8 cellular contexts compared by ENCODE assay signal in genomic region chr1:15975805-15976680, GRCh38. TPM values are rescaled to one million over a fixed set of nuclear protein-coding genes. Genes with fewer than 3 reads are reported as not detected.
DNase-seq lines count a peak whose midpoint lies in the region; TF ChIP-seq lines count a peak whose summit lies in the region.

TSS of gene ZBTB17 (minus strand) at chr1:15976101. CDS start at chr1:15948495, 27,606 bp downstream.

- peaks cover 11 to 14% of the 10 kb centered on the region in 2 experiments for H3K4me1 Mint-ChIP-seq in H9
- H3K4me1 Mint-ChIP-seq in nephron progenitor cell, result peaks cover 18% of the 10 kb centered on the region
- peaks cover 57% of the 10 kb centered on the region for H3K4me1 Mint-ChIP-seq in stimulated activated naive CD8-positive, alpha-beta T cell treated with anti-CD3 and anti-CD28 coated beads, Interleukin-15, Interleukin-2, amounts not matched to agents 100 ng/mL and 50 ng/mL, for 24 hours (ENCODE audit: low read depth)

- H3K18ac ChIP-seq in H9 (ENCODE audit: insufficient read length, low read depth, low read length), result no peak within 1 kb of the TSS

- no peak within 1 kb of the TSS for H4K91ac ChIP-seq in H9 (ENCODE audit: insufficient read length, low read depth, low read length)

- H3F3A ChIP-seq in MM.1S (ENCODE audit: insufficient read depth, low read length), result 0 out of 2 replicates have a peak, but pooled peaks cover 2% of the 10 kb centered on the region

- peak within 1 kb of the TSS; percentile 58 for H3K4me2 ChIP-seq in H9 (ENCODE audit: insufficient read depth, insufficient read length, low read length)
- H3K4me2 ChIP-seq in MM.1S (ENCODE audit: low read depth, low read length), result peak within 1 kb of the TSS; percentile 85

- H3K14ac ChIP-seq in H9 (ENCODE audit: insufficient read depth, low read length), result no peak within 1 kb of the TSS

- WGBS in H9 (ENCODE audit: extremely low coverage, insufficient read length, low lambda C conversion rate), result no CpG with 5 or more reads among the region's 47 CpGs

- DNase-seq in EL (peak; percentile 93), H9 (peak; percentile 94), MM.1S (peak; percentile 96), SHP77 treated with DMSO at 0.1 percent for 48 hours (lab: John Stamatoyannopoulos, UW) (peak; percentile 76), fibroblast of the conjunctiva (ENCODE audit: low read depth) (peak; percentile 91), nephron progenitor cell (peak; percentile 96)
- DNase-seq in activated effector memory CD4-positive, alpha-beta T cell treated with anti-CD3 and anti-CD28 coated beads, Interleukin-2, amount 50 U/mL, for 16 hours, result peak; percentile 99

- H3K27me3 ChIP-seq in H9 (ENCODE audit: insufficient read depth, low read length) (no peaks in the 10 kb centered on the region), MM.1S (replicated peaks; ENCODE audit: insufficient read depth, low read length) (no peaks in the 10 kb centered on the region; the same call in 1 of the 2 replicates)

- H2AK5ac ChIP-seq in H9 (ENCODE audit: insufficient read length, low read length), result no peak within 1 kb of the TSS

- no peak within 1 kb of the TSS for H2BK20ac ChIP-seq in H9 (ENCODE audit: low read depth, low read length, poor library complexity, severe bottlenecking)

- TF ChIP-seq CTCF in H9 (conservative IDR thresholded peaks at IDR 0.05), result no peak
- no peak for TF ChIP-seq CTCF in MM.1S (IDR thresholded peaks at IDR 0.05; ENCODE audit: low read length)
- no peak for TF ChIP-seq CTCF in nephron progenitor cell (IDR thresholded peaks at IDR 0.05)

- H2BK12ac ChIP-seq in H9 (ENCODE audit: insufficient read length, low read depth, low read length), result no peak within 1 kb of the TSS

- H3K4ac ChIP-seq in H9 (ENCODE audit: low read depth, low read length), result no peak within 1 kb of the TSS

- no peaks in the 10 kb centered on the region for H3K36me3 ChIP-seq in MM.1S (replicated peaks; ENCODE audit: insufficient read depth, low read length)

- H3K79me1 ChIP-seq in H9 (ENCODE audit: insufficient read depth, low read depth, low read length, poor library complexity, severe bottlenecking), result no peaks in the 10 kb centered on the region

- H3K9me2 ChIP-seq in MM.1S (replicated peaks; ENCODE audit: insufficient read depth, low read length), result no peaks in the 10 kb centered on the region

- H3K27ac ChIP-seq in H9 (ENCODE audit: insufficient read length, low read depth, low read length) (no peak within 1 kb of the TSS), MM.1S (ENCODE audit: low read length) (no peak within 1 kb of the TSS; the same call in 1 of the 2 replicates)

- H3K36me3 Mint-ChIP-seq in H9 (ENCODE audit: insufficient read depth in 1 of 3, low read depth in 3 of 3) (peaks cover 4 to 15% (median 11%) of the 10 kb centered on the region in 3 experiments; a peak in 6 of 7 replicates), nephron progenitor cell (ENCODE audit: low read depth) (peaks cover 25% of the 10 kb centered on the region)
- peaks cover 25% of the 10 kb centered on the region for H3K36me3 Mint-ChIP-seq in stimulated activated naive CD8-positive, alpha-beta T cell treated with anti-CD3 and anti-CD28 coated beads, Interleukin-15, Interleukin-2, amounts not matched to agents 100 ng/mL and 50 ng/mL, for 24 hours (ENCODE audit: low read depth)

- H3K23ac ChIP-seq in H9 (ENCODE audit: insufficient read length, low read depth, low read length), result no peak within 1 kb of the TSS

- peak within 1 kb of the TSS; percentile 84 for H3K4me3 ChIP-seq in MM.1S (ENCODE audit: low read length)

- H4K20me1 ChIP-seq in H9 (ENCODE audit: control insufficient read depth, insufficient read depth, insufficient read length), result no peaks in the 10 kb centered on the region
- no peaks in the 10 kb centered on the region for H4K20me1 ChIP-seq in MM.1S (ENCODE audit: insufficient read depth, low read length)

- H3K27me3 Mint-ChIP-seq in H9 (ENCODE audit: low read depth) (peaks cover 5% of the 10 kb centered on the region; the same call in 1 of the 2 replicates), nephron progenitor cell (ENCODE audit: low read depth, poor library complexity) (peaks cover 2% of the 10 kb centered on the region)
- no peaks in the 10 kb centered on the region for H3K27me3 Mint-ChIP-seq in stimulated activated naive CD8-positive, alpha-beta T cell treated with anti-CD3 and anti-CD28 coated beads, Interleukin-15, Interleukin-2, amounts not matched to agents 100 ng/mL and 50 ng/mL, for 24 hours

- H3K56ac ChIP-seq in H9 (ENCODE audit: insufficient read length, low read depth, low read length), result no peak within 1 kb of the TSS

- no peaks in the 10 kb centered on the region for H3K79me2 ChIP-seq in H9 (ENCODE audit: insufficient read depth, low read length)
- peaks cover 34% of the 10 kb centered on the region for H3K79me2 ChIP-seq in MM.1S (ENCODE audit: low read length)

- no peak within 1 kb of the TSS for H2BK5ac ChIP-seq in H9 (ENCODE audit: insufficient read length, low read length)

- H3K4me1 ChIP-seq in H9 (ENCODE audit: insufficient read depth, low read length) (no peaks in the 10 kb centered on the region), MM.1S (ENCODE audit: low read length) (0 out of 2 replicates have a peak, but pooled peaks cover 9% of the 10 kb centered on the region)

- H4K5ac ChIP-seq in H9 (ENCODE audit: insufficient read length, low read depth, low read length), result no peak within 1 kb of the TSS

- no peak within 1 kb of the TSS for H2BK15ac ChIP-seq in H9 (ENCODE audit: low read depth, low read length)

- H3K9me3 Mint-ChIP-seq in H9, result no peaks in the 10 kb centered on the region
- peaks cover 36% of the 10 kb centered on the region for H3K9me3 Mint-ChIP-seq in nephron progenitor cell
- no peaks in the 10 kb centered on the region for H3K9me3 Mint-ChIP-seq in stimulated activated naive CD8-positive, alpha-beta T cell treated with anti-CD3 and anti-CD28 coated beads, Interleukin-15, Interleukin-2, amounts not matched to agents 100 ng/mL and 50 ng/mL, for 24 hours

- no peak within 1 kb of the TSS for H4K8ac ChIP-seq in H9 (replicated peaks; ENCODE audit: insufficient read length, low read depth, low read length)

- no peak within 1 kb of the TSS for H3T11ph ChIP-seq in H9 (ENCODE audit: low read length)

- H3K27ac Mint-ChIP-seq in H9 (peak within 1 kb of the TSS in 2 of 3 experiments; percentile 16 to 40; a peak in 2 of 7 replicates), nephron progenitor cell (peak within 1 kb of the TSS; percentile 72)
- peak within 1 kb of the TSS; percentile 93 for H3K27ac Mint-ChIP-seq in stimulated activated naive CD8-positive, alpha-beta T cell treated with anti-CD3 and anti-CD28 coated beads, Interleukin-15, Interleukin-2, amounts not matched to agents 100 ng/mL and 50 ng/mL, for 24 hours

- H3K23me2 ChIP-seq in H9 (ENCODE audit: insufficient read length, low read depth, low read length, poor library complexity, severe bottlenecking), result no peaks in the 10 kb centered on the region

- peak within 1 kb of the TSS; percentile 86 to 93 for H3K4me3 Mint-ChIP-seq in H9
- H3K4me3 Mint-ChIP-seq in nephron progenitor cell, result peak within 1 kb of the TSS; percentile 91
- H3K4me3 Mint-ChIP-seq in stimulated activated naive CD8-positive, alpha-beta T cell treated with anti-CD3 and anti-CD28 coated beads, Interleukin-15, Interleukin-2, amounts not matched to agents 100 ng/mL and 50 ng/mL, for 24 hours, result peak within 1 kb of the TSS; percentile 88

- peak within 1 kb of the TSS; percentile 28 for H3K9ac ChIP-seq in H9 (ENCODE audit: extremely low read depth, insufficient read length, low read length)
- peak within 1 kb of the TSS; percentile 56 for H3K9ac ChIP-seq in MM.1S (ENCODE audit: low read length)

- H2AFZ ChIP-seq in H9 (ENCODE audit: low read length), result peak within 1 kb of the TSS; percentile 86
- peak within 1 kb of the TSS; percentile 52 for H2AFZ ChIP-seq in MM.1S (ENCODE audit: low read length)

- no peak within 1 kb of the TSS for H2BK120ac ChIP-seq in H9 (ENCODE audit: low read depth, low read length, poor library complexity, severe bottlenecking)

- H3K9me3 ChIP-seq in H9 (ENCODE audit: control insufficient read depth, low read depth, low read length) (no peaks in the 10 kb centered on the region), MM.1S (replicated peaks; ENCODE audit: insufficient read depth, low read length) (no peaks in the 10 kb centered on the region)

RNA-seq across cellular contexts. Expression of gene ZBTB17, which starts in this region (rescaled TPM):
- 16.5 and 16.7 TPM in 2 replicates for total RNA-seq in H9 (2021)

Comparison
In these comparisons a context has a peak if more than half of its experiments do, and no peak if none do; other contexts are left out.
1. H3K27ac Mint-ChIP-seq: peak in every context shown above with its lines; median percentile 93 in stimulated activated naive CD8-positive, alpha-beta T cell treated with anti-CD3 and anti-CD28 coated beads, Interleukin-15, Interleukin-2, amounts not matched to agents 100 ng/mL and 50 ng/mL, for 24 hours; 72 in nephron progenitor cell; 28 in H9.